1 cellular context compared by ENCODE assay signal in the genomic region with DNA sequence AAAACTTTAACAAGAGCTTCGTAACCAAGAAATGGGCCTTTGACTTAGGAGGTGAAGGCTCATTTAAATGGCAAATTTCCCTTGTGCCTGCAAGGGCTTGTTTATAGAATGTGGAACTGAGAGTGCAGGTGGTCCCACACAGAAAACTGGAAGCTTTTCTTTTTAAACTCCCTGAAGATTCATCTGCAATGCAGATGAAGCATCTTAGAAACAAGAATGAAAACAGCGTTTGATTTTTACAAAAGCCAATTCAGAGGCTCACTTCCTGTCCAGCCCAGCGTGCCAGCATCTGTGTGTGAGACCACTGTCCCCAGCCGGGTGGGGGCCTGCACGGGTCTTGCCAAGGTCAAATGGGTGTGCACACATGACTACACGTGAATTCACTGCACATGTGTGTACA.
TF ChIP-seq lines count a peak whose summit lies in the region.

No MANE protein-coding gene starts in this region.

TF ChIP-seq in GM12878, 131 proteins besides CTCF, POLR2A, EP300 and RAD21 (continues in another document):
- TF ChIP-seq, protein P1, sequence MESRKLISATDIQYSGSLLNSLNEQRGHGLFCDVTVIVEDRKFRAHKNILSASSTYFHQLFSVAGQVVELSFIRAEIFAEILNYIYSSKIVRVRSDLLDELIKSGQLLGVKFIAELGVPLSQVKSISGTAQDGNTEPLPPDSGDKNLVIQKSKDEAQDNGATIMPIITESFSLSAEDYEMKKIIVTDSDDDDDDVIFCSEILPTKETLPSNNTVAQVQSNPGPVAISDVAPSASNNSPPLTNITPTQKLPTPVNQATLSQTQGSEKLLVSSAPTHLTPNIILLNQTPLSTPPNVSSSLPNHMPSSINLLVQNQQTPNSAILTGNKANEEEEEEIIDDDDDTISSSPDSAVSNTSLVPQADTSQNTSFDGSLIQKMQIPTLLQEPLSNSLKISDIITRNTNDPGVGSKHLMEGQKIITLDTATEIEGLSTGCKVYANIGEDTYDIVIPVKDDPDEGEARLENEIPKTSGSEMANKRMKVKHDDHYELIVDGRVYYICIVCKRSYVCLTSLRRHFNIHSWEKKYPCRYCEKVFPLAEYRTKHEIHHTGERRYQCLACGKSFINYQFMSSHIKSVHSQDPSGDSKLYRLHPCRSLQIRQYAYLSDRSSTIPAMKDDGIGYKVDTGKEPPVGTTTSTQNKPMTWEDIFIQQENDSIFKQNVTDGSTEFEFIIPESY (IDR thresholded peaks at IDR 0.05): no peak
- TF ChIP-seq, protein P2, sequence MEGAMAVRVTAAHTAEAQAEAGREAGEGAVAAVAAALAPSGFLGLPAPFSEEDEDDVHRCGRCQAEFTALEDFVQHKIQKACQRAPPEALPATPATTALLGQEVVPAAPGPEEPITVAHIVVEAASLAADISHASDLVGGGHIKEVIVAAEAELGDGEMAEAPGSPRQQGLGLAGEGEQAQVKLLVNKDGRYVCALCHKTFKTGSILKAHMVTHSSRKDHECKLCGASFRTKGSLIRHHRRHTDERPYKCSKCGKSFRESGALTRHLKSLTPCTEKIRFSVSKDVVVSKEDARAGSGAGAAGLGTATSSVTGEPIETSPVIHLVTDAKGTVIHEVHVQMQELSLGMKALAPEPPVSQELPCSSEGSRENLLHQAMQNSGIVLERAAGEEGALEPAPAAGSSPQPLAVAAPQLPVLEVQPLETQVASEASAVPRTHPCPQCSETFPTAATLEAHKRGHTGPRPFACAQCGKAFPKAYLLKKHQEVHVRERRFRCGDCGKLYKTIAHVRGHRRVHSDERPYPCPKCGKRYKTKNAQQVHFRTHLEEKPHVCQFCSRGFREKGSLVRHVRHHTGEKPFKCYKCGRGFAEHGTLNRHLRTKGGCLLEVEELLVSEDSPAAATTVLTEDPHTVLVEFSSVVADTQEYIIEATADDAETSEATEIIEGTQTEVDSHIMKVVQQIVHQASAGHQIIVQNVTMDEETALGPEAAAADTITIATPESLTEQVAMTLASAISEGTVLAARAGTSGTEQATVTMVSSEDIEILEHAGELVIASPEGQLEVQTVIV (IDR thresholded peaks at IDR 0.05; ENCODE audit: borderline replicate concordance, partially characterized antibody): no peak
- TF ChIP-seq PAX8 (IDR thresholded peaks at IDR 0.05): no peak
- TF ChIP-seq MEF2B (IDR thresholded peaks at IDR 0.05; ENCODE audit: partially characterized antibody, poor library complexity, severe bottlenecking): peak; percentile 37
- TF ChIP-seq RUNX3 (IDR thresholded peaks at IDR 0.05; ENCODE audit: low read length): peak; percentile 22; the same call in 1 of the 2 replicates
- peak; percentile 92 for TF ChIP-seq SPI1 (IDR thresholded peaks at IDR 0.05; ENCODE audit: borderline replicate concordance, insufficient read depth, low read depth, low read length)
- TF ChIP-seq IRF4 (IDR thresholded peaks at IDR 0.05; ENCODE audit: low read depth, low read length): 0 out of 2 replicates have a peak, but pooled peaks have one; percentile 44
- TF ChIP-seq, protein P3, sequence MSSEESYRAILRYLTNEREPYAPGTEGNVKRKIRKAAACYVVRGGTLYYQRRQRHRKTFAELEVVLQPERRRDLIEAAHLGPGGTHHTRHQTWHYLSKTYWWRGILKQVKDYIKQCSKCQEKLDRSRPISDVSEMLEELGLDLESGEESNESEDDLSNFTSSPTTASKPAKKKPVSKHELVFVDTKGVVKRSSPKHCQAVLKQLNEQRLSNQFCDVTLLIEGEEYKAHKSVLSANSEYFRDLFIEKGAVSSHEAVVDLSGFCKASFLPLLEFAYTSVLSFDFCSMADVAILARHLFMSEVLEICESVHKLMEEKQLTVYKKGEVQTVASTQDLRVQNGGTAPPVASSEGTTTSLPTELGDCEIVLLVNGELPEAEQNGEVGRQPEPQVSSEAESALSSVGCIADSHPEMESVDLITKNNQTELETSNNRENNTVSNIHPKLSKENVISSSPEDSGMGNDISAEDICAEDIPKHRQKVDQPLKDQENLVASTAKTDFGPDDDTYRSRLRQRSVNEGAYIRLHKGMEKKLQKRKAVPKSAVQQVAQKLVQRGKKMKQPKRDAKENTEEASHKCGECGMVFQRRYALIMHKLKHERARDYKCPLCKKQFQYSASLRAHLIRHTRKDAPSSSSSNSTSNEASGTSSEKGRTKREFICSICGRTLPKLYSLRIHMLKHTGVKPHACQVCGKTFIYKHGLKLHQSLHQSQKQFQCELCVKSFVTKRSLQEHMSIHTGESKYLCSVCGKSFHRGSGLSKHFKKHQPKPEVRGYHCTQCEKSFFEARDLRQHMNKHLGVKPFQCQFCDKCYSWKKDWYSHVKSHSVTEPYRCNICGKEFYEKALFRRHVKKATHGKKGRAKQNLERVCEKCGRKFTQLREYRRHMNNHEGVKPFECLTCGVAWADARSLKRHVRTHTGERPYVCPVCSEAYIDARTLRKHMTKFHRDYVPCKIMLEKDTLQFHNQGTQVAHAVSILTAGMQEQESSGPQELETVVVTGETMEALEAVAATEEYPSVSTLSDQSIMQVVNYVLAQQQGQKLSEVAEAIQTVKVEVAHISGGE (CRISPR knock-in tag; IDR thresholded peaks at IDR 0.05): no peak
- TF ChIP-seq JUNB (IDR thresholded peaks at IDR 0.05): no peak
- TF ChIP-seq, protein P4, sequence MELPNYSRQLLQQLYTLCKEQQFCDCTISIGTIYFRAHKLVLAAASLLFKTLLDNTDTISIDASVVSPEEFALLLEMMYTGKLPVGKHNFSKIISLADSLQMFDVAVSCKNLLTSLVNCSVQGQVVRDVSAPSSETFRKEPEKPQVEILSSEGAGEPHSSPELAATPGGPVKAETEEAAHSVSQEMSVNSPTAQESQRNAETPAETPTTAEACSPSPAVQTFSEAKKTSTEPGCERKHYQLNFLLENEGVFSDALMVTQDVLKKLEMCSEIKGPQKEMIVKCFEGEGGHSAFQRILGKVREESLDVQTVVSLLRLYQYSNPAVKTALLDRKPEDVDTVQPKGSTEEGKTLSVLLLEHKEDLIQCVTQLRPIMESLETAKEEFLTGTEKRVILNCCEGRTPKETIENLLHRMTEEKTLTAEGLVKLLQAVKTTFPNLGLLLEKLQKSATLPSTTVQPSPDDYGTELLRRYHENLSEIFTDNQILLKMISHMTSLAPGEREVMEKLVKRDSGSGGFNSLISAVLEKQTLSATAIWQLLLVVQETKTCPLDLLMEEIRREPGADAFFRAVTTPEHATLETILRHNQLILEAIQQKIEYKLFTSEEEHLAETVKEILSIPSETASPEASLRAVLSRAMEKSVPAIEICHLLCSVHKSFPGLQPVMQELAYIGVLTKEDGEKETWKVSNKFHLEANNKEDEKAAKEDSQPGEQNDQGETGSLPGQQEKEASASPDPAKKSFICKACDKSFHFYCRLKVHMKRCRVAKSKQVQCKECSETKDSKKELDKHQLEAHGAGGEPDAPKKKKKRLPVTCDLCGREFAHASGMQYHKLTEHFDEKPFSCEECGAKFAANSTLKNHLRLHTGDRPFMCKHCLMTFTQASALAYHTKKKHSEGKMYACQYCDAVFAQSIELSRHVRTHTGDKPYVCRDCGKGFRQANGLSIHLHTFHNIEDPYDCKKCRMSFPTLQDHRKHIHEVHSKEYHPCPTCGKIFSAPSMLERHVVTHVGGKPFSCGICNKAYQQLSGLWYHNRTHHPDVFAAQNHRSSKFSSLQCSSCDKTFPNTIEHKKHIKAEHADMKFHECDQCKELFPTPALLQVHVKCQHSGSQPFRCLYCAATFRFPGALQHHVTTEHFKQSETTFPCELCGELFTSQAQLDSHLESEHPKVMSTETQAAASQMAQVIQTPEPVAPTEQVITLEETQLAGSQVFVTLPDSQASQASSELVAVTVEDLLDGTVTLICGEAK (IDR thresholded peaks at IDR 0.05; ENCODE audit: borderline replicate concordance): peak; percentile 31; the same call in 1 of the 2 replicates
- TF ChIP-seq SIN3A (IDR thresholded peaks at IDR 0.05; ENCODE audit: low read depth, low read length): no peak
- TF ChIP-seq FOXM1 (IDR thresholded peaks at IDR 0.05; ENCODE audit: low read depth, low read length): peak; percentile 47; the same call in 1 of the 2 replicates
- 0 out of 2 replicates have a peak, but pooled peaks have one; percentile 31 for TF ChIP-seq MEF2A (IDR thresholded peaks at IDR 0.05; ENCODE audit: insufficient read depth, low read depth, low read length)
- no peak for TF ChIP-seq RELA (IDR thresholded peaks at IDR 0.05; ENCODE audit: borderline replicate concordance, partially characterized antibody)
- no peak for TF ChIP-seq ZSCAN29 (IDR thresholded peaks at IDR 0.05)
- no peak for TF ChIP-seq RB1 (IDR thresholded peaks at IDR 0.05; ENCODE audit: borderline replicate concordance)
- TF ChIP-seq, protein P5, sequence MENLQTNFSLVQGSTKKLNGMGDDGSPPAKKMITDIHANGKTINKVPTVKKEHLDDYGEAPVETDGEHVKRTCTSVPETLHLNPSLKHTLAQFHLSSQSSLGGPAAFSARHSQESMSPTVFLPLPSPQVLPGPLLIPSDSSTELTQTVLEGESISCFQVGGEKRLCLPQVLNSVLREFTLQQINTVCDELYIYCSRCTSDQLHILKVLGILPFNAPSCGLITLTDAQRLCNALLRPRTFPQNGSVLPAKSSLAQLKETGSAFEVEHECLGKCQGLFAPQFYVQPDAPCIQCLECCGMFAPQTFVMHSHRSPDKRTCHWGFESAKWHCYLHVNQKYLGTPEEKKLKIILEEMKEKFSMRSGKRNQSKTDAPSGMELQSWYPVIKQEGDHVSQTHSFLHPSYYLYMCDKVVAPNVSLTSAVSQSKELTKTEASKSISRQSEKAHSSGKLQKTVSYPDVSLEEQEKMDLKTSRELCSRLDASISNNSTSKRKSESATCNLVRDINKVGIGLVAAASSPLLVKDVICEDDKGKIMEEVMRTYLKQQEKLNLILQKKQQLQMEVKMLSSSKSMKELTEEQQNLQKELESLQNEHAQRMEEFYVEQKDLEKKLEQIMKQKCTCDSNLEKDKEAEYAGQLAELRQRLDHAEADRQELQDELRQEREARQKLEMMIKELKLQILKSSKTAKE (IDR thresholded peaks at IDR 0.05; ENCODE audit: low read depth, poor library complexity, severe bottlenecking): peak; percentile 67
- no peak for TF ChIP-seq NRF1 (conservative IDR thresholded peaks at IDR 0.05; ENCODE audit: low read depth, low read length)
- TF ChIP-seq, protein P6, sequence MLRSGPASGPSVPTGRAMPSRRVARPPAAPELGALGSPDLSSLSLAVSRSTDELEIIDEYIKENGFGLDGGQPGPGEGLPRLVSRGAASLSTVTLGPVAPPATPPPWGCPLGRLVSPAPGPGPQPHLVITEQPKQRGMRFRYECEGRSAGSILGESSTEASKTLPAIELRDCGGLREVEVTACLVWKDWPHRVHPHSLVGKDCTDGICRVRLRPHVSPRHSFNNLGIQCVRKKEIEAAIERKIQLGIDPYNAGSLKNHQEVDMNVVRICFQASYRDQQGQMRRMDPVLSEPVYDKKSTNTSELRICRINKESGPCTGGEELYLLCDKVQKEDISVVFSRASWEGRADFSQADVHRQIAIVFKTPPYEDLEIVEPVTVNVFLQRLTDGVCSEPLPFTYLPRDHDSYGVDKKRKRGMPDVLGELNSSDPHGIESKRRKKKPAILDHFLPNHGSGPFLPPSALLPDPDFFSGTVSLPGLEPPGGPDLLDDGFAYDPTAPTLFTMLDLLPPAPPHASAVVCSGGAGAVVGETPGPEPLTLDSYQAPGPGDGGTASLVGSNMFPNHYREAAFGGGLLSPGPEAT (IDR thresholded peaks at IDR 0.05; ENCODE audit: low read depth): peak; percentile 79
- TF ChIP-seq, protein P7, sequence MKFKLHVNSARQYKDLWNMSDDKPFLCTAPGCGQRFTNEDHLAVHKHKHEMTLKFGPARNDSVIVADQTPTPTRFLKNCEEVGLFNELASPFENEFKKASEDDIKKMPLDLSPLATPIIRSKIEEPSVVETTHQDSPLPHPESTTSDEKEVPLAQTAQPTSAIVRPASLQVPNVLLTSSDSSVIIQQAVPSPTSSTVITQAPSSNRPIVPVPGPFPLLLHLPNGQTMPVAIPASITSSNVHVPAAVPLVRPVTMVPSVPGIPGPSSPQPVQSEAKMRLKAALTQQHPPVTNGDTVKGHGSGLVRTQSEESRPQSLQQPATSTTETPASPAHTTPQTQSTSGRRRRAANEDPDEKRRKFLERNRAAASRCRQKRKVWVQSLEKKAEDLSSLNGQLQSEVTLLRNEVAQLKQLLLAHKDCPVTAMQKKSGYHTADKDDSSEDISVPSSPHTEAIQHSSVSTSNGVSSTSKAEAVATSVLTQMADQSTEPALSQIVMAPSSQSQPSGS (IDR thresholded peaks at IDR 0.05; ENCODE audit: low read length): no peak
- TF ChIP-seq EED (IDR thresholded peaks at IDR 0.05; ENCODE audit: low read depth): peak; percentile 30; the same call in 1 of the 2 replicates
- TF ChIP-seq SP1 (IDR thresholded peaks at IDR 0.05; ENCODE audit: low read depth, low read length): no peak
- peak; percentile 58; the same call in 1 of the 2 replicates for TF ChIP-seq IKZF1 (conservative IDR thresholded peaks at IDR 0.05)
- TF ChIP-seq STAT3 (IDR thresholded peaks at IDR 0.05; ENCODE audit: low read depth, low read length): no peak
- TF ChIP-seq IKZF2 (IDR thresholded peaks at IDR 0.05): peak; percentile 76 to 79
- TF ChIP-seq, protein P8, sequence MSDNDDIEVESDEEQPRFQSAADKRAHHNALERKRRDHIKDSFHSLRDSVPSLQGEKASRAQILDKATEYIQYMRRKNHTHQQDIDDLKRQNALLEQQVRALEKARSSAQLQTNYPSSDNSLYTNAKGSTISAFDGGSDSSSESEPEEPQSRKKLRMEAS (IDR thresholded peaks at IDR 0.05; ENCODE audit: low read depth, low read length): no peak
- 0 out of 2 replicates have a peak, but pooled peaks have one; percentile 53 for TF ChIP-seq GATAD2B (conservative IDR thresholded peaks at IDR 0.05; ENCODE audit: low read depth)
- TF ChIP-seq BCL11A (IDR thresholded peaks at IDR 0.05; ENCODE audit: low read depth, low read length): peak; percentile 34; the same call in 1 of the 2 replicates
- peak; percentile 52 to 82; a peak in 3 of 4 replicates for TF ChIP-seq BHLHE40 (IDR thresholded peaks at IDR 0.05; ENCODE audit: borderline replicate concordance in 1 of 2, low read depth in 2 of 2, low read length in 1 of 2)
- TF ChIP-seq NR2F1 (conservative IDR thresholded peaks at IDR 0.05): peak; percentile 62; the same call in 1 of the 2 replicates
- TF ChIP-seq ZZZ3 (IDR thresholded peaks at IDR 0.05; ENCODE audit: control insufficient read depth, insufficient read length, low read depth): no peak
- TF ChIP-seq PML (IDR thresholded peaks at IDR 0.05; ENCODE audit: low read length): no peak
- TF ChIP-seq MXI1 (IDR thresholded peaks at IDR 0.05; ENCODE audit: low read depth, low read length): peak; percentile 77
- no peak for TF ChIP-seq EGR1 (IDR thresholded peaks at IDR 0.05; ENCODE audit: borderline replicate concordance in 1 of 2, low read depth in 2 of 2, low read length in 2 of 2)
- TF ChIP-seq HDAC2 (IDR thresholded peaks at IDR 0.05): no peak
- no peak for TF ChIP-seq TBL1XR1 (IDR thresholded peaks at IDR 0.05; ENCODE audit: low read depth, low read length)
- no peak for TF ChIP-seq RAD51 (IDR thresholded peaks at IDR 0.05)
- no peak for TF ChIP-seq SMC3 (IDR thresholded peaks at IDR 0.05; ENCODE audit: borderline replicate concordance, low read length)
- TF ChIP-seq DPF2 (IDR thresholded peaks at IDR 0.05): peak; percentile 67
- peak; percentile 59 for TF ChIP-seq MTA2 (IDR thresholded peaks at IDR 0.05; ENCODE audit: low read depth)
- TF ChIP-seq NBN (IDR thresholded peaks at IDR 0.05): 0 out of 2 replicates have a peak, but pooled peaks have one; percentile 20
- peak; percentile 71; the same call in 2 of the 3 replicates for TF ChIP-seq POU2F2 (IDR thresholded peaks at IDR 0.05; ENCODE audit: borderline replicate concordance, low read depth, low read length)
